Comparison of ENCODE assay signal across 10 cellular contexts in genomic region chr1:213123532-213123931, GRCh38.
DNase-seq lines count a peak whose midpoint lies in the region; TF ChIP-seq lines count a peak whose summit lies in the region.
"Had no signal": no experiment of that assay in that cellular context is flagged by ENCODE, and none has a peak within 500 bp of the region (broad histone marks: within the 10 kb centered on the region; RNA-seq: fewer than 3 reads in every experiment).

No MANE protein-coding gene starts in this region.

- H3K4me3 ChIP-seq in HFF-Myc (replicated peaks; ENCODE audit: low read depth, low read length) (no peak overlapping the region), smooth muscle cell (no peak overlapping the region), sigmoid colon (no peak overlapping the region), neural progenitor cell (no peak overlapping the region)

- TF ChIP-seq CTCF in HFF-Myc (IDR thresholded peaks at IDR 0.05; ENCODE audit: low read depth, low read length, missing control alignments): no peak
- TF ChIP-seq CTCF in smooth muscle cell (IDR thresholded peaks at IDR 0.05; ENCODE audit: borderline replicate concordance, insufficient read depth, poor library complexity, severe bottlenecking): no peak
- no peak for TF ChIP-seq CTCF in sigmoid colon (IDR thresholded peaks at IDR 0.05)
- TF ChIP-seq CTCF in neural progenitor cell (IDR thresholded peaks at IDR 0.05): no peak

- H3K36me3 ChIP-seq in smooth muscle cell (ENCODE audit: low read depth): no peaks in the 10 kb centered on the region
- H3K36me3 ChIP-seq in sigmoid colon: no peaks in the 10 kb centered on the region
- no peaks in the 10 kb centered on the region for H3K36me3 ChIP-seq in neural progenitor cell

- H2AFZ ChIP-seq in smooth muscle cell (ENCODE audit: low read depth) (no peak overlapping the region), neural progenitor cell (replicated peaks) (no peak overlapping the region)

- H3K27ac ChIP-seq in smooth muscle cell (ENCODE audit: low read depth): peak overlapping the region; percentile 72
- H3K27ac ChIP-seq in sigmoid colon: no peak overlapping the region
- no peak overlapping the region for H3K27ac ChIP-seq in neural progenitor cell

- 82% methylated on average over 2 of the region's 2 CpGs for WGBS in smooth muscle cell (ENCODE audit: low lambda C conversion rate)
- WGBS in sigmoid colon, 2 donors: 97 to 98% methylated on average over 2 of the region's 2 CpGs

- peaks cover 2% of the 10 kb centered on the region for H3K4me1 Mint-ChIP-seq in neural progenitor cell

- peak overlapping the region; percentile 2 for H3K4me2 ChIP-seq in smooth muscle cell
- H3K4me2 ChIP-seq in neural progenitor cell: no peak overlapping the region

- DNase-seq in HFF-Myc (ENCODE audit: extremely low read depth, low read depth) (peak; percentile 5), SW480 (ENCODE audit: low spot score) (peak; percentile 41), glomerular endothelial cell (ENCODE audit: extremely low read depth, low read depth, low spot score) (peak; percentile 41), smooth muscle cell (lab: John Stamatoyannopoulos, UW; ENCODE audit: unreplicated experiment) (no peak), sigmoid colon (no peak), neural progenitor cell (ENCODE audit: low spot score) (no peak)
- no peak for DNase-seq in stimulated activated naive CD4-positive, alpha-beta T cell (lab: John Stamatoyannopoulos, UW)
- DNase-seq: activated CD4-positive, CD25-positive, alpha-beta regulatory T cell treated with anti-CD3 and anti-CD28 coated beads, Interleukin-2, amount 50 U/mL, for 72 hours; hippocampal formation; stimulated activated CD8-positive, alpha-beta memory T cell treated with anti-CD3 and anti-CD28 coated beads, Interleukin-4, amount 100 ng/mL, for 48 hours had no signal

- H3K4me1 ChIP-seq in smooth muscle cell (ENCODE audit: low read depth): no peaks in the 10 kb centered on the region
- H3K4me1 ChIP-seq in sigmoid colon: peaks cover 0 to 6% (median 0%) of the 10 kb centered on the region in 4 donors
- no peaks in the 10 kb centered on the region for H3K4me1 ChIP-seq in neural progenitor cell

- no peaks in the 10 kb centered on the region for H3F3A ChIP-seq in smooth muscle cell (ENCODE audit: low read depth)
- H3F3A ChIP-seq in neural progenitor cell (ENCODE audit: low read depth): no peaks in the 10 kb centered on the region

- H3K9ac ChIP-seq in smooth muscle cell (ENCODE audit: low read depth) (peak overlapping the region; percentile 4), neural progenitor cell (no peak overlapping the region)

- intact Hi-C loops in sigmoid colon (cut with DNase I): loop anchor here (5.0 kb wide), 1 partner anchor 999 kb away; no protein-coding TSS in a partner anchor

- no peaks in the 10 kb centered on the region for H3K9me3 ChIP-seq in smooth muscle cell (replicated peaks; ENCODE audit: low read depth)
- no peaks in the 10 kb centered on the region for H3K9me3 ChIP-seq in sigmoid colon
- H3K9me3 ChIP-seq in neural progenitor cell (ENCODE audit: low read depth): no peaks in the 10 kb centered on the region

- no peaks in the 10 kb centered on the region for H3K27me3 Mint-ChIP-seq in neural progenitor cell (ENCODE audit: insufficient read depth, low read depth)

- no peak for TF ChIP-seq EP300 in sigmoid colon (IDR thresholded peaks at IDR 0.05)

- H3K4me3 Mint-ChIP-seq in neural progenitor cell: no peak overlapping the region

- no peaks in the 10 kb centered on the region for H3K27me3 ChIP-seq in smooth muscle cell (ENCODE audit: low read depth)
- no peaks in the 10 kb centered on the region for H3K27me3 ChIP-seq in sigmoid colon
- H3K27me3 ChIP-seq in neural progenitor cell: no peaks in the 10 kb centered on the region

- H4K20me1 ChIP-seq in smooth muscle cell (ENCODE audit: low read depth): peaks cover 65% of the 10 kb centered on the region
- H4K20me1 ChIP-seq in neural progenitor cell (ENCODE audit: low read depth): no peaks in the 10 kb centered on the region

- H3K9me3 Mint-ChIP-seq in neural progenitor cell: no peaks in the 10 kb centered on the region

- H3K79me2 ChIP-seq in smooth muscle cell (ENCODE audit: low read depth) (peaks cover 40% of the 10 kb centered on the region), neural progenitor cell (ENCODE audit: low read depth) (no peaks in the 10 kb centered on the region)

- no peaks in the 10 kb centered on the region for H3K36me3 Mint-ChIP-seq in neural progenitor cell

- no peak for TF ChIP-seq POLR2A in sigmoid colon (IDR thresholded peaks at IDR 0.05)

- H3K27ac Mint-ChIP-seq in neural progenitor cell: no peak overlapping the region

Comparison
In these comparisons a context has a peak if more than half of its experiments do, and no peak if none do; other contexts are left out.
1. DNase-seq: peak in HFF-Myc (single experiment), SW480 (single experiment) and glomerular endothelial cell (single experiment); none in smooth muscle cell (single experiment), sigmoid colon (single experiment), stimulated activated naive CD4-positive, alpha-beta T cell (0 of 6) and neural progenitor cell (single experiment).